7 cellular contexts compared by ENCODE assay signal in genomic region chr15:25188051-25188450, GRCh38.
"Had no signal": no experiment of that assay in that cellular context is flagged by ENCODE, and none has a peak within 500 bp of the region (broad histone marks: within the 10 kb centered on the region; RNA-seq: fewer than 3 reads in every experiment).

No MANE protein-coding gene starts in this region.

- H3K4me3 ChIP-seq: GM23338 had no signal

- DNase-seq: H9, HCEC 1CT, IMR-90 had no signal

- FAIRE-seq: H1, H54, HTR-8/SVneo had no signal

- ATAC-seq: GM23338 had no signal
